ENCODE assay signal across 20 cellular contexts in the genomic region with DNA sequence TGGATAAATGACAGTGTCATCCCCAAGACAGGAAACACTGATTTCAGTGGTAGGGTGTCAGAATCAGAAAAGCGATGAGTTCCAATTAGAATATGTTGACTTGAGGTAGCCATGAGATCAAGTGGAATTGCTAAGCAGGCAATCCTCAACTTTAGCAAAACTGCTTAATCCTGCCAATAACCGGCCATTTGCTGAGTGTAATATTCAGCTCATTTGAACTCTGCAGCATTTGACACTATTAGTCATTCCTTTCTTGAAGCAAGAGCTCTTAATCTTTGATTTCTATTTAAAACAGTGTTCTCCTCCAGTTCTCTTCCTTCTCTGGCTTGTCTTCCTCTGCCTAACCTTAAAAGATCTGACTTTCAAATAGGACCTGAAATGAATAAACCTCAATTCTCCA.
"Had no signal": no experiment of that assay in that cellular context is flagged by ENCODE, and none has a peak within 500 bp of the region (broad histone marks: within the 10 kb centered on the region; RNA-seq: fewer than 3 reads in every experiment).

No MANE protein-coding gene starts in this region.

- H3K27me3 ChIP-seq: ovary, right lobe of liver, transverse colon, uterus had no signal

- ATAC-seq: activated CD8-positive, alpha-beta T cell treated with anti-CD3 and anti-CD28 coated beads, Interleukin-2, amount 10 ng/mL, durations not matched to agents 7 days and 5 days; natural killer cell treated with Interleukin-12 subunit alpha and Interleukin-12 subunit beta and Interleukin-15 and Interleukin-18, amount 100 ng/mL, for 72 hours; psoas muscle; right lobe of liver; stimulated activated naive B cell treated with anti-CD40 and anti-IgM and Interleukin-4, amounts not matched to agents 10 μg/mL and 1 μg/mL and 100 μg/mL, for 72 hours had no signal

- H3K4me1 ChIP-seq: psoas muscle, uterus had no signal

- H3K9me3 ChIP-seq: left ventricle myocardium inferior, ovary, psoas muscle, right lobe of liver, transverse colon, uterus had no signal

- DNase-seq: activated CD4-positive, alpha-beta T cell treated with anti-CD3 and anti-CD28 coated beads, Interleukin-2, amount 10 ng/mL, durations not matched to agents 7 days and 5 days; activated CD8-positive, alpha-beta T cell treated with anti-CD3 and anti-CD28 coated beads, Interleukin-2, amount 10 ng/mL, durations not matched to agents 7 days and 5 days; activated gamma-delta T cell treated with Interleukin-2 at 50 U/mL for 16 hours; anterior cingulate cortex; effector CD4-positive, alpha-beta T cell; erythroblast; immature natural killer cell; kidney glomerular epithelial cell; left ventricle myocardium inferior; ovary; psoas muscle; right lobe of liver; stimulated activated CD4-positive, alpha-beta T cell treated with anti-CD3 and anti-CD28 coated beads, Interleukin-15, amount 100 ng/mL, for 24 hours; stimulated activated CD4-positive, alpha-beta T cell treated with anti-CD3 and anti-CD28 coated beads, Interleukin-2, amount 100 ng/mL, for 48 hours; stimulated activated CD8-positive, alpha-beta memory T cell treated with anti-CD3 and anti-CD28 coated beads, Interleukin-4, amount 100 ng/mL, for 48 hours; stimulated activated naive B cell treated with anti-CD40 and anti-IgM and Interleukin-4, amounts not matched to agents 10 μg/mL and 1 μg/mL and 100 μg/mL, for 72 hours; transverse colon; uterus had no signal

- H3K36me3 ChIP-seq: left ventricle myocardium inferior, ovary, right lobe of liver, transverse colon, uterus had no signal

- H3K4me3 ChIP-seq: left ventricle myocardium inferior, ovary, psoas muscle, right lobe of liver, smooth muscle cell, transverse colon, uterus had no signal

- H3K4me2 ChIP-seq: smooth muscle cell had no signal

- H3K27ac ChIP-seq: ovary, psoas muscle, right lobe of liver, uterus had no signal
